In genomic region chr3:109825971-109826810, GRCh38 we compare ENCODE assay signal across 12 cellular contexts.
"Had no signal": no experiment of that assay in that cellular context is flagged by ENCODE, and none has a peak within 500 bp of the region (broad histone marks: within the 10 kb centered on the region; RNA-seq: fewer than 3 reads in every experiment).

No MANE protein-coding gene starts in this region.

- DNase-seq: activated CD4-positive, alpha-beta T cell treated with anti-CD3 and anti-CD28 coated beads, Interleukin-2, amount 10 ng/mL, durations not matched to agents 24 days and 14 days; activated CD8-positive, alpha-beta T cell treated with anti-CD3 and anti-CD28 coated beads, Interleukin-2, amount 10 ng/mL, durations not matched to agents 7 days and 5 days; activated naive CD4-positive, alpha-beta T cell treated with anti-CD3 and anti-CD28 coated beads, Interleukin-2, amount 10 ng/mL, durations not matched to agents 7 days and 5 days; activated naive CD8-positive, alpha-beta T cell treated with anti-CD3 and anti-CD28 coated beads, Interleukin-2, amount 50 U/mL, for 24 hours; activated T-cell treated with anti-CD3 and anti-CD28 coated beads, Interleukin-2, amount 50 U/mL, for 24 hours; kidney; left lung; mammary epithelial cell; stimulated activated CD4-positive, alpha-beta T cell treated with anti-CD3 and anti-CD28 coated beads, Interleukin-2, amount 100 ng/mL, for 48 hours; stomach; T-helper 9 cell; upper lobe of left lung had no signal

- FAIRE-seq: kidney had no signal

- ATAC-seq: activated CD8-positive, alpha-beta T cell treated with anti-CD3 and anti-CD28 coated beads, Interleukin-2, amount 10 ng/mL, durations not matched to agents 7 days and 5 days; activated naive CD8-positive, alpha-beta T cell treated with anti-CD3 and anti-CD28 coated beads, Interleukin-2, amount 50 U/mL, for 24 hours; left lung had no signal
